In genomic region chr1:45765999-45766792, GRCh38 we compare ENCODE assay signal across 20 cellular contexts.
"Had no signal": no experiment of that assay in that cellular context is flagged by ENCODE, and none has a peak within 500 bp of the region (broad histone marks: within the 10 kb centered on the region; RNA-seq: fewer than 3 reads in every experiment).

No MANE protein-coding gene starts in this region.

- H3K36me3 ChIP-seq: ascending aorta, colonic mucosa, gastroesophageal sphincter, heart right ventricle, neural progenitor cell had no signal

- H3K4me3 ChIP-seq: ascending aorta, colonic mucosa, gastroesophageal sphincter, heart right ventricle, mucosa of descending colon, neural progenitor cell, smooth muscle cell had no signal

- H3K4me1 ChIP-seq: ascending aorta, colonic mucosa, gastroesophageal sphincter, heart right ventricle, neural progenitor cell had no signal

- H2AFZ ChIP-seq: neural progenitor cell had no signal

- H3K27ac ChIP-seq: ascending aorta, colonic mucosa, gastroesophageal sphincter, heart right ventricle, neural progenitor cell had no signal

- H3K27me3 ChIP-seq: ascending aorta, colonic mucosa, gastroesophageal sphincter, heart right ventricle, neural progenitor cell had no signal

- ATAC-seq: activated CD4-positive, CD25-positive, alpha-beta regulatory T cell treated with anti-CD3 and anti-CD28 coated beads, Interleukin-2, amount 50 U/mL, for 24 hours; activated T-cell treated with anti-CD3 and anti-CD28 coated beads, Interleukin-2, amount 50 U/mL, for 72 hours; gastroesophageal sphincter; heart right ventricle; mucosa of descending colon; right cardiac atrium; stimulated activated naive CD8-positive, alpha-beta T cell treated with anti-CD3 and anti-CD28 coated beads, Interleukin-15, amount 100 ng/mL, for 72 hours had no signal

- H3K9me3 ChIP-seq: ascending aorta, colonic mucosa, gastroesophageal sphincter, heart right ventricle, mucosa of descending colon had no signal

- DNase-seq: activated CD8-positive, alpha-beta memory T cell treated with anti-CD3 and anti-CD28 coated beads for 24 hours; activated CD8-positive, alpha-beta memory T cell treated with anti-CD3 and anti-CD28 coated beads, Interleukin-2, amount 50 U/mL, for 48 hours; activated effector memory CD4-positive, alpha-beta T cell treated with anti-CD3 and anti-CD28 coated beads, Interleukin-2, amount 50 U/mL, for 16 hours; activated naive CD4-positive, alpha-beta T cell treated with anti-CD3 and anti-CD28 coated beads, Interleukin-2, amount 50 U/mL, for 16 hours; activated T-cell treated with anti-CD3 and anti-CD28 coated beads, Interleukin-2, amount 50 U/mL, for 72 hours; colonic mucosa; heart right ventricle; mesenchymal stem cell; mucosa of descending colon; naive B cell; right cardiac atrium; stimulated activated CD4-positive, alpha-beta T cell treated with anti-CD3 and anti-CD28 coated beads, Interleukin-4, amount 100 ng/mL, for 1 hour; stimulated activated naive CD8-positive, alpha-beta T cell treated with anti-CD3 and anti-CD28 coated beads, Interleukin-15, amount 100 ng/mL, for 72 hours; T-helper 1 cell; T-helper 9 cell had no signal
